In genomic region chr19:48632692-48633147, GRCh38 we compare ENCODE assay signal across 9 cellular contexts. TPM values are rescaled to one million over a fixed set of nuclear protein-coding genes. Genes with fewer than 3 reads are reported as not detected.
A peak's percentile ranks its signal among the peaks of the same experiment; 100 is the strongest.
DNase-seq lines count a peak whose midpoint lies in the region; ATAC-seq and TF ChIP-seq lines count a peak whose summit lies in the region.
"Had no signal": no experiment of that assay in that cellular context is flagged by ENCODE, and none has a peak within 500 bp of the region (broad histone marks: within the 10 kb centered on the region; RNA-seq: fewer than 3 reads in every experiment).

No MANE protein-coding gene starts in this region.

- TF ChIP-seq CTCF in 22Rv1 (IDR thresholded peaks at IDR 0.05) (no peak), right lobe of liver (IDR thresholded peaks at IDR 0.05) (no peak)

- DNase-seq in activated naive CD8-positive, alpha-beta T cell treated with anti-CD3 and anti-CD28 coated beads, Interleukin-2, amount 50 U/mL, for 24 hours = no peak
- DNase-seq in right lobe of liver = no peak
- DNase-seq in GM19238 (ENCODE audit: insufficient read length, low spot score) = no peak
- DNase-seq in NCI-H1436 treated with DMSO at 0.1 percent for 48 hours (lab: John Stamatoyannopoulos, UW) = no peak
- no peak for DNase-seq in posterior vena cava (ENCODE audit: low spot score)
- DNase-seq: NCI-H1417 had no signal

- peak overlapping the region in 3 of 4 donors; percentile 27 to 77 (median 55) for H3K4me3 Mint-ChIP-seq in IgD-negative memory B cell
- no peak overlapping the region for H3K4me3 Mint-ChIP-seq in activated naive CD8-positive, alpha-beta T cell treated with anti-CD3 and anti-CD28 coated beads, Interleukin-2, amount 50 U/mL, for 24 hours

- H3K36me3 ChIP-seq in right lobe of liver = no peaks in the 10 kb centered on the region

- no peaks in the 10 kb centered on the region for H3K27me3 Mint-ChIP-seq in IgD-negative memory B cell
- H3K27me3 Mint-ChIP-seq in activated naive CD8-positive, alpha-beta T cell treated with anti-CD3 and anti-CD28 coated beads, Interleukin-2, amount 50 U/mL, for 24 hours = peaks cover 2% of the 10 kb centered on the region

- H3K27ac Mint-ChIP-seq in IgD-negative memory B cell = peak overlapping the region in 2 of 3 donors; percentile 63 to 94
- H3K27ac Mint-ChIP-seq in activated naive CD8-positive, alpha-beta T cell treated with anti-CD3 and anti-CD28 coated beads, Interleukin-2, amount 50 U/mL, for 24 hours = peak overlapping the region; percentile 52

- H3K4me3 ChIP-seq in right lobe of liver = no peak overlapping the region

- H3K4me1 ChIP-seq in right lobe of liver = peaks cover 0 to 36% (median 17%) of the 10 kb centered on the region in 4 donors

- H3K4me1 Mint-ChIP-seq in IgD-negative memory B cell = peaks cover 8 to 10% (median 10%) of the 10 kb centered on the region in 3 donors
- H3K4me1 Mint-ChIP-seq in activated naive CD8-positive, alpha-beta T cell treated with anti-CD3 and anti-CD28 coated beads, Interleukin-2, amount 50 U/mL, for 24 hours = peaks cover 47% of the 10 kb centered on the region

- H3K27ac ChIP-seq in 22Rv1 = peak overlapping the region; percentile 100
- H3K27ac ChIP-seq in right lobe of liver = peak overlapping the region in 2 of 3 donors; percentile 2 to 80

- intact Hi-C loops in right lobe of liver (cut with DNase I) = no loop called here
- intact Hi-C loops in posterior vena cava (cut with DNase I) = no loop called here

- no peaks in the 10 kb centered on the region for H3K9me3 Mint-ChIP-seq in IgD-negative memory B cell
- H3K9me3 Mint-ChIP-seq in activated naive CD8-positive, alpha-beta T cell treated with anti-CD3 and anti-CD28 coated beads, Interleukin-2, amount 50 U/mL, for 24 hours = no peaks in the 10 kb centered on the region

- H3K36me3 Mint-ChIP-seq in IgD-negative memory B cell = peaks cover 7% of the 10 kb centered on the region
- H3K36me3 Mint-ChIP-seq in activated naive CD8-positive, alpha-beta T cell treated with anti-CD3 and anti-CD28 coated beads, Interleukin-2, amount 50 U/mL, for 24 hours (ENCODE audit: low read depth) = peaks cover 5% of the 10 kb centered on the region

- H3K27me3 ChIP-seq in right lobe of liver = no peaks in the 10 kb centered on the region

- no peak for ATAC-seq in activated naive CD8-positive, alpha-beta T cell treated with anti-CD3 and anti-CD28 coated beads, Interleukin-2, amount 50 U/mL, for 24 hours
- ATAC-seq in right lobe of liver = no peak
- ATAC-seq in GM19463 (IDR thresholded peaks at IDR 0.05; ENCODE audit: unreplicated experiment) = no peak

- H3K9me3 ChIP-seq in right lobe of liver = no peaks in the 10 kb centered on the region

- no peak for TF ChIP-seq POLR2A in right lobe of liver (IDR thresholded peaks at IDR 0.05)

RNA-seq across cellular contexts. Expression of gene DBP, which starts 4.5 kb away (rescaled TPM):
- polyA plus RNA-seq in IgD-negative memory B cell = 86.1 TPM
- total RNA-seq in right lobe of liver = 10 to 100 TPM in 2 of 6 experiments, 1 to 10 TPM in 4; 1.8 to 11.6 (median 3.3) TPM
- 1 to 10 TPM; 1.8 to 3.6 TPM for total RNA-seq in posterior vena cava

RNA-seq across cellular contexts. Expression of gene CA11, which starts 13.3 kb away (rescaled TPM):
- 11.6 TPM for polyA plus RNA-seq in IgD-negative memory B cell
- total RNA-seq in right lobe of liver (1 to 10 TPM in 2 of 6 experiments, under 1 TPM in 4; 0.25 to 2.0 (median 0.54) TPM), posterior vena cava (1 to 10 TPM; 4.8 to 5.7 TPM)

RNA-seq across cellular contexts. Expression of gene SPHK2, which starts 13.4 kb away (rescaled TPM):
- 11.0 TPM for polyA plus RNA-seq in IgD-negative memory B cell
- total RNA-seq in right lobe of liver (10 to 100 TPM; 11.4 to 30.1 (median 17.2) TPM), posterior vena cava (10 to 100 TPM in 1 of 2 donors, 1 to 10 TPM in 1; 8.5 to 12.1 TPM)

RNA-seq across cellular contexts. Expression of gene RPL18, which starts 13.7 kb away (rescaled TPM):
- polyA plus RNA-seq in IgD-negative memory B cell = 2,549 TPM
- total RNA-seq in right lobe of liver (100 to 1,000 TPM; 355 to 867 (median 385) TPM), posterior vena cava (100 to 1,000 TPM; 746 to 777 TPM)

RNA-seq across cellular contexts. Expression of gene FAM83E, which starts 17.8 kb away (rescaled TPM):
- not detected for polyA plus RNA-seq in IgD-negative memory B cell
- total RNA-seq in right lobe of liver = under 1 TPM in 2 of 6 experiments, not detected in 4; 0.22 to 0.37 TPM
- total RNA-seq in posterior vena cava = not detected
